In the genomic region with DNA sequence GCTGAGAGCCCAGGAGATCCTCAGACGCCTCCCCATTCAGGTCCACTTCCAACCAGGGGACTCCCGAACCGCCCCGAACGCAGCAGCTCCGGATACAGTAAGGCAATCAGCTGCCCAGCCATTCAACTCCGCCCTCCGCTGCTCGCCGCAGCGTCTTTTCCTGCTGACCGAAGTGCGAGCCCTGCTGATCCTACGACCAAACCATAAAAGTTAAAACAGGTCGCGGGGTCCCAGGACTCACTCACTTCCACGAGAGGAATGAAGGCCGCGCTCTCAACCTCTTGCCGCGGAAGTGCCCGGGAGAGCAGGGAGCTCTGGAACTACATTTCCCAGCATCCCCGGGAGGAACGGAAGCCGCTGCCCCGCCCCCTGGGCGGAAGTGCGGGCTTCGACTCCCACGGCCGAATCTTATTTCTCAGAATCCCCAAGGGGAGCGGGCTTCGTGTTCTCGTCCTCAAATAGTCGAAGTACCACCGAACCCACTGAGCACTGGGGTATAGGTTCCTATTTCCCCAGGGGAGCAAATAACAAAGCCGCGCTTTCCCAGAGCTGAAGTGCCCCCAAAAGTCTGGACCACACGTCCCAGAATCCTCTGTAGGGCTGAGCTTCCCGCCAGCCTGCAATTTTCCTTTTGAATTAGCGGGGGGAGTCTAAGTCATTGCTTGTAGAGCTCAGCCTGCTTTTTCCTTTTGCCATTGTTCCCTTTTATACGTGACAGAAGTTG, we compare ENCODE assay signal across 1 cellular context.
TF ChIP-seq lines count a peak whose summit lies in the region.

Gene ZNF45, minus strand, starts transcription at position 298 of the 724 bp plus-strand sequence. CDS start 13,097 bp downstream, outside the sequence.

TF ChIP-seq in HepG2, 621 proteins besides CTCF, POLR2A, EP300 and RAD21 (continued from another document and continues in another):
- TF ChIP-seq REST (IDR thresholded peaks at IDR 0.05; ENCODE audit: borderline replicate concordance in 1 of 2, low read depth in 1 of 2, low read length in 2 of 2) (no peak), ZNF20 (CRISPR knock-in tag; IDR thresholded peaks at IDR 0.05) (0 out of 2 replicates have a peak, but pooled peaks have one; percentile 61), HMG20A (CRISPR knock-in tag; IDR thresholded peaks at IDR 0.05; ENCODE audit: borderline replicate concordance) (no peak), AHR (CRISPR knock-in tag; IDR thresholded peaks at IDR 0.05) (peak; percentile 23; the same call in 1 of the 2 replicates), POLR2AphosphoS5 (IDR thresholded peaks at IDR 0.05; ENCODE audit: low read depth, low read length) (peak; percentile 84), ZNF282 (IDR thresholded peaks at IDR 0.05; ENCODE audit: partially characterized antibody) (no peak), TBL1XR1 (IDR thresholded peaks at IDR 0.05; ENCODE audit: borderline replicate concordance, low read length, partially characterized antibody) (no peak), ZNF644 (CRISPR knock-in tag; IDR thresholded peaks at IDR 0.05; ENCODE audit: low read depth) (no peak), RBAK (CRISPR knock-in tag; IDR thresholded peaks at IDR 0.05) (no peak), ZNF7 (CRISPR knock-in tag; IDR thresholded peaks at IDR 0.05) (no peak), PHF8 (CRISPR knock-in tag; IDR thresholded peaks at IDR 0.05) (peak; percentile 92), CAMTA2 (CRISPR knock-in tag; IDR thresholded peaks at IDR 0.05; ENCODE audit: borderline replicate concordance) (no peak), MLX (CRISPR knock-in tag; IDR thresholded peaks at IDR 0.05) (no peak), FOXO1 (CRISPR knock-in tag; IDR thresholded peaks at IDR 0.05) (no peak), TCF12 (IDR thresholded peaks at IDR 0.05) (no peak), TCF12 (CRISPR knock-in tag; IDR thresholded peaks at IDR 0.05) (peak; percentile 65; the same call in 1 of the 2 replicates), ZNF33B (CRISPR knock-in tag; IDR thresholded peaks at IDR 0.05) (no peak), NR1H2 (CRISPR knock-in tag; IDR thresholded peaks at IDR 0.05; ENCODE audit: borderline replicate concordance, low read depth) (no peak), NR2F1 (CRISPR knock-in tag; IDR thresholded peaks at IDR 0.05) (no peak), ZNF788 (CRISPR knock-in tag; IDR thresholded peaks at IDR 0.05; ENCODE audit: borderline replicate concordance) (peak; percentile 44; the same call in 1 of the 2 replicates), REPIN1 (CRISPR knock-in tag; IDR thresholded peaks at IDR 0.05; ENCODE audit: borderline replicate concordance, low read depth) (no peak), ZNF770 (CRISPR knock-in tag; IDR thresholded peaks at IDR 0.05) (0 out of 2 replicates have a peak, but pooled peaks have one; percentile 47), ETS1 (CRISPR knock-in tag; IDR thresholded peaks at IDR 0.05) (no peak), TP53 (CRISPR knock-in tag; conservative IDR thresholded peaks at IDR 0.05) (no peak), FOXA3 (CRISPR knock-in tag; IDR thresholded peaks at IDR 0.05) (peak; percentile 42), CHD2 (IDR thresholded peaks at IDR 0.05; ENCODE audit: low read depth, low read length) (no peak; the same call in 1 of the 2 replicates), RORA (CRISPR knock-in tag; IDR thresholded peaks at IDR 0.05) (no peak), DPF2 (CRISPR knock-in tag; IDR thresholded peaks at IDR 0.05; ENCODE audit: borderline replicate concordance, low read depth) (no peak), NCOA5 (CRISPR knock-in tag; IDR thresholded peaks at IDR 0.05) (no peak), TOPORS (CRISPR knock-in tag; IDR thresholded peaks at IDR 0.05) (no peak), ZFX (CRISPR knock-in tag; IDR thresholded peaks at IDR 0.05; ENCODE audit: low read depth) (peak; percentile 96), ZNF549 (CRISPR knock-in tag; IDR thresholded peaks at IDR 0.05) (no peak; the same call in 1 of the 2 replicates), ZBTB1 (CRISPR knock-in tag; IDR thresholded peaks at IDR 0.05; ENCODE audit: borderline replicate concordance) (no peak), HNRNPLL (IDR thresholded peaks at IDR 0.05; ENCODE audit: low read depth, low read length, poor library complexity, severe bottlenecking) (peak; percentile 58), NONO (IDR thresholded peaks at IDR 0.05) (no peak), NONO (CRISPR knock-in tag; conservative IDR thresholded peaks at IDR 0.05) (peak; percentile 50; the same call in 1 of the 2 replicates), RELA (CRISPR knock-in tag; IDR thresholded peaks at IDR 0.05) (no peak), MZF1 (CRISPR knock-in tag; IDR thresholded peaks at IDR 0.05; ENCODE audit: borderline replicate concordance) (no peak)
- TF ChIP-seq, protein P1, sequence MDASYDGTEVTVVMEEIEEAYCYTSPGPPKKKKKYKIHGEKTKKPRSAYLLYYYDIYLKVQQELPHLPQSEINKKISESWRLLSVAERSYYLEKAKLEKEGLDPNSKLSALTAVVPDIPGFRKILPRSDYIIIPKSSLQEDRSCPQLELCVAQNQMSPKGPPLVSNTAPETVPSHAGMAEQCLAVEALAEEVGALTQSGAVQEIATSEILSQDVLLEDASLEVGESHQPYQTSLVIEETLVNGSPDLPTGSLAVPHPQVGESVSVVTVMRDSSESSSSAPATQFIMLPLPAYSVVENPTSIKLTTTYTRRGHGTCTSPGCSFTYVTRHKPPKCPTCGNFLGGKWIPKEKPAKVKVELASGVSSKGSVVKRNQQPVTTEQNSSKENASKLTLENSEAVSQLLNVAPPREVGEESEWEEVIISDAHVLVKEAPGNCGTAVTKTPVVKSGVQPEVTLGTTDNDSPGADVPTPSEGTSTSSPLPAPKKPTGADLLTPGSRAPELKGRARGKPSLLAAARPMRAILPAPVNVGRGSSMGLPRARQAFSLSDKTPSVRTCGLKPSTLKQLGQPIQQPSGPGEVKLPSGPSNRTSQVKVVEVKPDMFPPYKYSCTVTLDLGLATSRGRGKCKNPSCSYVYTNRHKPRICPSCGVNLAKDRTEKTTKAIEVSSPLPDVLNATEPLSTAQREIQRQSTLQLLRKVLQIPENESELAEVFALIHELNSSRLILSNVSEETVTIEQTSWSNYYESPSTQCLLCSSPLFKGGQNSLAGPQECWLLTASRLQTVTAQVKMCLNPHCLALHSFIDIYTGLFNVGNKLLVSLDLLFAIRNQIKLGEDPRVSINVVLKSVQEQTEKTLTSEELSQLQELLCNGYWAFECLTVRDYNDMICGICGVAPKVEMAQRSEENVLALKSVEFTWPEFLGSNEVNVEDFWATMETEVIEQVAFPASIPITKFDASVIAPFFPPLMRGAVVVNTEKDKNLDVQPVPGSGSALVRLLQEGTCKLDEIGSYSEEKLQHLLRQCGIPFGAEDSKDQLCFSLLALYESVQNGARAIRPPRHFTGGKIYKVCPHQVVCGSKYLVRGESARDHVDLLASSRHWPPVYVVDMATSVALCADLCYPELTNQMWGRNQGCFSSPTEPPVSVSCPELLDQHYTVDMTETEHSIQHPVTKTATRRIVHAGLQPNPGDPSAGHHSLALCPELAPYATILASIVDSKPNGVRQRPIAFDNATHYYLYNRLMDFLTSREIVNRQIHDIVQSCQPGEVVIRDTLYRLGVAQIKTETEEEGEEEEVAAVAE (CRISPR knock-in tag; IDR thresholded peaks at IDR 0.05; ENCODE audit: borderline replicate concordance), result 0 out of 2 replicates have a peak, but pooled peaks have one; percentile 33
- TF ChIP-seq, protein P2, sequence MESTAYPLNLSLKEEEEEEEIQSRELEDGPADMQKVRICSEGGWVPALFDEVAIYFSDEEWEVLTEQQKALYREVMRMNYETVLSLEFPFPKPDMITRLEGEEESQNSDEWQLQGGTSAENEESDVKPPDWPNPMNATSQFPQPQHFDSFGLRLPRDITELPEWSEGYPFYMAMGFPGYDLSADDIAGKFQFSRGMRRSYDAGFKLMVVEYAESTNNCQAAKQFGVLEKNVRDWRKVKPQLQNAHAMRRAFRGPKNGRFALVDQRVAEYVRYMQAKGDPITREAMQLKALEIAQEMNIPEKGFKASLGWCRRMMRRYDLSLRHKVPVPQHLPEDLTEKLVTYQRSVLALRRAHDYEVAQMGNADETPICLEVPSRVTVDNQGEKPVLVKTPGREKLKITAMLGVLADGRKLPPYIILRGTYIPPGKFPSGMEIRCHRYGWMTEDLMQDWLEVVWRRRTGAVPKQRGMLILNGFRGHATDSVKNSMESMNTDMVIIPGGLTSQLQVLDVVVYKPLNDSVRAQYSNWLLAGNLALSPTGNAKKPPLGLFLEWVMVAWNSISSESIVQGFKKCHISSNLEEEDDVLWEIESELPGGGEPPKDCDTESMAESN (CRISPR knock-in tag; conservative IDR thresholded peaks at IDR 0.05), result 0 out of 2 replicates have a peak, but pooled peaks have one; percentile 42
- TF ChIP-seq, protein P3, sequence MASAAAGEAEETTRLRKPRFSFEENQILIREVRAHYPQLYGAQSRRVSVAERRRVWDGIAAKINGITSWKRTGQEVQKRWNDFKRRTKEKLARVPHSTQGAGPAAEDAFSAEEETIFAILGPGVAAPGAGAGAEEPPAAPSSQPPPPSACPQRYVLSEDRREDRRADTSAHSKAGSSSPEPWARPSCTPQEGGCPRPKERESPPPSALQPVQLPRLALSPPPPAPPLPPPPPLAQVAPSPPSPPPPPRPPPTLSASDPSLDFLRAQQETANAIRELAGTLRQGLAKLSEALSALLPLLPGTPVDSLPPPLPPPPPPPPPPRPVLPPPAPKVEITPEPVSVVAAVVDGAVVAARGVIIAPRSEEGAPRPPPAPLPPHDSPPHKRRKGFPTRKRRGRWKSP (CRISPR knock-in tag; IDR thresholded peaks at IDR 0.05), result peak; percentile 53; the same call in 1 of the 2 replicates
- TF ChIP-seq, protein P4, sequence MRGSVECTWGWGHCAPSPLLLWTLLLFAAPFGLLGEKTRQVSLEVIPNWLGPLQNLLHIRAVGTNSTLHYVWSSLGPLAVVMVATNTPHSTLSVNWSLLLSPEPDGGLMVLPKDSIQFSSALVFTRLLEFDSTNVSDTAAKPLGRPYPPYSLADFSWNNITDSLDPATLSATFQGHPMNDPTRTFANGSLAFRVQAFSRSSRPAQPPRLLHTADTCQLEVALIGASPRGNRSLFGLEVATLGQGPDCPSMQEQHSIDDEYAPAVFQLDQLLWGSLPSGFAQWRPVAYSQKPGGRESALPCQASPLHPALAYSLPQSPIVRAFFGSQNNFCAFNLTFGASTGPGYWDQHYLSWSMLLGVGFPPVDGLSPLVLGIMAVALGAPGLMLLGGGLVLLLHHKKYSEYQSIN (CRISPR knock-in tag; IDR thresholded peaks at IDR 0.05; ENCODE audit: borderline replicate concordance), result no peak
- TF ChIP-seq, protein P5, sequence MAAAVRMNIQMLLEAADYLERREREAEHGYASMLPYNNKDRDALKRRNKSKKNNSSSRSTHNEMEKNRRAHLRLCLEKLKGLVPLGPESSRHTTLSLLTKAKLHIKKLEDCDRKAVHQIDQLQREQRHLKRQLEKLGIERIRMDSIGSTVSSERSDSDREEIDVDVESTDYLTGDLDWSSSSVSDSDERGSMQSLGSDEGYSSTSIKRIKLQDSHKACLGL (CRISPR knock-in tag; IDR thresholded peaks at IDR 0.05), result peak; percentile 20; the same call in 1 of the 2 replicates
- TF ChIP-seq, protein P6, sequence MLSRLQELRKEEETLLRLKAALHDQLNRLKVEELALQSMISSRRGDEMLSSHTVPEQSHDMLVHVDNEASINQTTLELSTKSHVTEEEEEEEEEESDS (CRISPR knock-in tag; IDR thresholded peaks at IDR 0.05; ENCODE audit: borderline replicate concordance), result 0 out of 2 replicates have a peak, but pooled peaks have one; percentile 70
